In genomic region chr15:95742836-95743235, GRCh38 we compare ENCODE assay signal across 1 cellular context.
TF ChIP-seq lines count a peak whose summit lies in the region.

No MANE protein-coding gene starts in this region.

TF ChIP-seq in HepG2, 621 proteins besides CTCF, POLR2A, EP300 and RAD21 (continued from another document):
- TF ChIP-seq SETDB1 (CRISPR knock-in tag; IDR thresholded peaks at IDR 0.05; ENCODE audit: borderline replicate concordance) (no peak), ZMYM2 (CRISPR knock-in tag; IDR thresholded peaks at IDR 0.05) (no peak), THAP8 (CRISPR knock-in tag; IDR thresholded peaks at IDR 0.05; ENCODE audit: borderline replicate concordance) (no peak), HDAC6 (IDR thresholded peaks at IDR 0.05; ENCODE audit: low read depth, low read length) (no peak), ZBTB49 (CRISPR knock-in tag; IDR thresholded peaks at IDR 0.05; ENCODE audit: borderline replicate concordance) (no peak), NRL (CRISPR knock-in tag; IDR thresholded peaks at IDR 0.05; ENCODE audit: borderline replicate concordance) (no peak)
TF ChIP-seq in HepG2: peak in this region for 1.
